ENCODE assay signal across 20 cellular contexts in genomic region chr1:154459044-154459443, GRCh38. TPM values are rescaled to one million over a fixed set of nuclear protein-coding genes. Genes with fewer than 3 reads are reported as not detected.
DNase-seq lines count a peak whose midpoint lies in the region; ATAC-seq and TF ChIP-seq lines count a peak whose summit lies in the region.
"Had no signal": no experiment of that assay in that cellular context is flagged by ENCODE, and none has a peak within 500 bp of the region (broad histone marks: within the 10 kb centered on the region; RNA-seq: fewer than 3 reads in every experiment).

No MANE protein-coding gene starts in this region.

- DNase-seq in CD4-positive, alpha-beta memory T cell: no peak
- DNase-seq in T-cell (no peak), left lobe of liver (ENCODE audit: low spot score) (no peak), renal cortical epithelial cell (ENCODE audit: low read depth) (peak; percentile 74), COR-L47 (lab: John Stamatoyannopoulos, UW) (no peak), progenitor cell of endocrine pancreas (ENCODE audit: low spot score, unreplicated experiment) (no peak)
- DNase-seq: ACHN; AML-193; CD8-positive, alpha-beta T cell; DMS79; GM23248; HCEC 1CT; KG1; NCI-H1048; NCI-H2107; NCI-H2227 treated with DMSO at 0.1 percent for 48 hours; NCI-H524 treated with DMSO at 0.1 percent for 48 hours; SIG-M5 had no signal

- intact Hi-C loops in CD4-positive, alpha-beta memory T cell (cut with micrococcal nuclease): no loop called here

- H3K9me3 Mint-ChIP-seq in CD4-positive, alpha-beta memory T cell: peaks cover 0 to 1% (median 0%) of the 10 kb centered on the region in 8 donors
- H3K9me3 Mint-ChIP-seq in T-cell (no peaks in the 10 kb centered on the region), progenitor cell of endocrine pancreas (ENCODE audit: low read depth) (no peaks in the 10 kb centered on the region)
- H3K9me3 Mint-ChIP-seq: CD8-positive, alpha-beta T cell had no signal

- no peaks in the 10 kb centered on the region for H3K27me3 ChIP-seq in CD4-positive, alpha-beta memory T cell (ENCODE audit: insufficient read depth, low read length)

- ATAC-seq in T-cell (replicated peaks in 1 of 4): no peak
- ATAC-seq in left lobe of liver: peak; percentile 20
- ATAC-seq in GM19455 (IDR thresholded peaks at IDR 0.05; ENCODE audit: unreplicated experiment): no peak
- ATAC-seq: CD8-positive, alpha-beta T cell had no signal

- H3K9me3 ChIP-seq in CD4-positive, alpha-beta memory T cell (ENCODE audit: control insufficient read depth in 1 of 2, low read length in 2 of 2): no peaks in the 10 kb centered on the region

- H3K4me3 Mint-ChIP-seq in CD4-positive, alpha-beta memory T cell: no peak overlapping the region
- no peak overlapping the region for H3K4me3 Mint-ChIP-seq in T-cell
- no peak overlapping the region for H3K4me3 Mint-ChIP-seq in progenitor cell of endocrine pancreas (ENCODE audit: low read depth)
- H3K4me3 Mint-ChIP-seq: CD8-positive, alpha-beta T cell had no signal

- H3K27ac Mint-ChIP-seq in CD4-positive, alpha-beta memory T cell: peak overlapping the region in 5 of 7 donors; percentile 13 to 94 (median 92)
- peak overlapping the region; percentile 59 to 95 for H3K27ac Mint-ChIP-seq in T-cell
- H3K27ac Mint-ChIP-seq in progenitor cell of endocrine pancreas: no peak overlapping the region
- H3K27ac Mint-ChIP-seq: CD8-positive, alpha-beta T cell had no signal

- peaks cover 16% of the 10 kb centered on the region for H3K36me3 ChIP-seq in CD4-positive, alpha-beta memory T cell (ENCODE audit: insufficient read depth, low read length)

- CTCF ChIA-PET in CD4-positive, alpha-beta memory T cell (lab: Charles Lee; ENCODE audit: partially characterized antibody): interaction anchor here (0.6 to 1.7 kb wide), 5 partner anchors 14 to 124 kb away, joined by 3 to 8 read pairs (median 3); no protein-coding TSS in a partner anchor
- CTCF ChIA-PET in T-cell (lab: Charles Lee): interaction anchor here in 1 of 2 donors (0.6 kb wide), 1 partner anchor 25 kb away, joined by 3 read pairs; no protein-coding TSS in a partner anchor

- H3K4me1 Mint-ChIP-seq in CD4-positive, alpha-beta memory T cell: peaks cover 34 to 59% (median 45%) of the 10 kb centered on the region in 4 donors
- H3K4me1 Mint-ChIP-seq in T-cell (peaks cover 40 to 44% (median 43%) of the 10 kb centered on the region in 3 donors), progenitor cell of endocrine pancreas (ENCODE audit: low read depth) (no peaks in the 10 kb centered on the region)

- H3K27me3 Mint-ChIP-seq in CD4-positive, alpha-beta memory T cell: no peaks in the 10 kb centered on the region
- H3K27me3 Mint-ChIP-seq in T-cell (no peaks in the 10 kb centered on the region), progenitor cell of endocrine pancreas (no peaks in the 10 kb centered on the region)

- H3K27ac ChIP-seq in CD4-positive, alpha-beta memory T cell (ENCODE audit: low read depth, low read length): no peak overlapping the region
- H3K27ac ChIP-seq: GM23248 had no signal

- no peak overlapping the region for H3K4me3 ChIP-seq in CD4-positive, alpha-beta memory T cell (ENCODE audit: low read length in 2 of 2)
- H3K4me3 ChIP-seq: GM23248 had no signal

- peaks cover 56% of the 10 kb centered on the region for H3K4me1 ChIP-seq in CD4-positive, alpha-beta memory T cell (ENCODE audit: insufficient read depth, low read length)

- POLR2A ChIA-PET in CD4-positive, alpha-beta memory T cell (lab: Charles Lee; ENCODE audit: partially characterized antibody): interaction anchor here (0.5 to 12.7 kb wide), 5 partner anchors 21 to 131 kb away, joined by 3 to 267 read pairs (median 4); partner anchors contain the start of gene IL6R
- POLR2A ChIA-PET in T-cell (lab: Charles Lee): interaction anchor here (0.5 to 0.6 kb wide), 2 partner anchors 284 to 347 kb away, joined by 3 read pairs; no protein-coding TSS in a partner anchor

- H3K36me3 Mint-ChIP-seq in CD4-positive, alpha-beta memory T cell: peaks cover 38 to 39% of the 10 kb centered on the region in 2 donors
- H3K36me3 Mint-ChIP-seq in T-cell: peaks cover 30% of the 10 kb centered on the region
- H3K36me3 Mint-ChIP-seq in progenitor cell of endocrine pancreas (ENCODE audit: insufficient read depth): no peaks in the 10 kb centered on the region

- no peak for TF ChIP-seq CTCF in progenitor cell of endocrine pancreas (IDR thresholded peaks at IDR 0.05; ENCODE audit: unreplicated experiment)

RNA-seq across cellular contexts. Expression of gene TDRD10, which starts 43.0 kb away (rescaled TPM):
- total RNA-seq in CD4-positive, alpha-beta memory T cell: not detected
- not detected for polyA plus RNA-seq in CD4-positive, alpha-beta memory T cell
- total RNA-seq in T-cell: not detected
- total RNA-seq in left lobe of liver: 2.2 TPM
- total RNA-seq in renal cortical epithelial cell: 0.10 TPM in 1 of 2 replicates, not detected in the other
- total RNA-seq in progenitor cell of endocrine pancreas: not detected in 2 replicates
- total RNA-seq: CD8-positive, alpha-beta T cell; GM23248; RPMI7951 had no signal
- polyA plus RNA-seq: GM23248 had no signal

RNA-seq across cellular contexts. Expression of gene SHE, which starts 43.2 kb away (rescaled TPM):
- total RNA-seq in CD4-positive, alpha-beta memory T cell: not detected
- not detected for polyA plus RNA-seq in CD4-positive, alpha-beta memory T cell
- total RNA-seq in T-cell (under 1 TPM in 3 of 5 donors, not detected in 2; 0.06 to 0.07 (median 0.06) TPM), left lobe of liver (5.4 TPM), renal cortical epithelial cell (0.17 and 0.35 TPM in 2 replicates), progenitor cell of endocrine pancreas (not detected in 2 replicates)
- total RNA-seq: CD8-positive, alpha-beta T cell; GM23248; RPMI7951 had no signal

RNA-seq across cellular contexts. Expression of gene IL6R, which starts 53.9 kb away (rescaled TPM):
- 100 to 1,000 TPM; 101 to 106 TPM for total RNA-seq in CD4-positive, alpha-beta memory T cell
- 10 to 100 TPM; 54.6 to 73.0 TPM for polyA plus RNA-seq in CD4-positive, alpha-beta memory T cell
- 10 to 100 TPM; 76.0 to 87.9 (median 80.8) TPM for total RNA-seq in T-cell
- 171 TPM for total RNA-seq in left lobe of liver
- 13.9 and 14.6 TPM in 2 replicates for total RNA-seq in renal cortical epithelial cell
- total RNA-seq in progenitor cell of endocrine pancreas: 2.0 and 3.1 TPM in 2 replicates
